22 cellular contexts compared by ENCODE assay signal in genomic region chr9:88037285-88037845, GRCh38.
"Had no signal": no experiment of that assay in that cellular context is flagged by ENCODE, and none has a peak within 500 bp of the region (broad histone marks: within the 10 kb centered on the region; RNA-seq: fewer than 3 reads in every experiment).

No MANE protein-coding gene starts in this region.

- H3K9me3 ChIP-seq: pancreas had no signal

- H3K4me1 ChIP-seq: foreskin keratinocyte, pancreas, sigmoid colon, stomach had no signal

- H3K27ac Mint-ChIP-seq: dendritic cell treated with granulocyte-macrophage colony-stimulating factor and Interleukin-4, amounts not matched to agents 40 ng/mL and 50 ng/mL, for 4 days; effector memory CD8-positive, alpha-beta T cell; natural killer cell treated with Interleukin-12 subunit alpha and Interleukin-12 subunit beta and Interleukin-15 and Interleukin-18, amount 100 ng/mL, for 72 hours had no signal

- H3K27ac ChIP-seq: foreskin keratinocyte, hepatocyte, pancreas, sigmoid colon, skin epidermis, stomach, thoracic aorta, transverse colon had no signal

- FAIRE-seq: endothelial cell of umbilical vein, pancreas had no signal

- H2AFZ ChIP-seq: hepatocyte had no signal

- H3K36me3 ChIP-seq: pancreas, sigmoid colon, stomach, thoracic aorta, transverse colon had no signal

- DNase-seq: effector memory CD8-positive, alpha-beta T cell; erythroblast; foreskin keratinocyte; head of caudate nucleus; left colon; left ventricle myocardium superior; mesenchymal stem cell; midbrain; occipital lobe; pancreas; sigmoid colon; stimulated activated naive CD4-positive, alpha-beta T cell; stomach; substantia nigra; transverse colon had no signal

- H3K4me2 ChIP-seq: hepatocyte had no signal

- H3K27me3 Mint-ChIP-seq: dendritic cell treated with granulocyte-macrophage colony-stimulating factor and Interleukin-4, amounts not matched to agents 40 ng/mL and 50 ng/mL, for 4 days had no signal

- ATAC-seq: effector memory CD8-positive, alpha-beta T cell; foreskin keratinocyte; left colon; left ventricle myocardium superior; natural killer cell treated with Interleukin-12 subunit alpha and Interleukin-12 subunit beta and Interleukin-15 and Interleukin-18, amount 100 ng/mL, for 72 hours; pancreas had no signal

- H3K79me2 ChIP-seq: hepatocyte had no signal

- H3K4me3 ChIP-seq: hepatocyte, lung, pancreas, sigmoid colon, skin epidermis, stomach, thoracic aorta, transverse colon had no signal

- H3K27me3 ChIP-seq: foreskin keratinocyte, hepatocyte, pancreas, sigmoid colon, stomach, transverse colon had no signal

- H3K4me3 Mint-ChIP-seq: dendritic cell treated with granulocyte-macrophage colony-stimulating factor and Interleukin-4, amounts not matched to agents 40 ng/mL and 50 ng/mL, for 4 days; effector memory CD8-positive, alpha-beta T cell; natural killer cell treated with Interleukin-12 subunit alpha and Interleukin-12 subunit beta and Interleukin-15 and Interleukin-18, amount 100 ng/mL, for 72 hours had no signal
